ENCODE assay signal across 7 cellular contexts in genomic region chr5:101866473-101866872, GRCh38.
"Had no signal": no experiment of that assay in that cellular context is flagged by ENCODE, and none has a peak within 500 bp of the region (broad histone marks: within the 10 kb centered on the region; RNA-seq: fewer than 3 reads in every experiment).

No MANE protein-coding gene starts in this region.

- H3K27ac Mint-ChIP-seq: IgD-negative memory B cell had no signal

- H3K4me3 ChIP-seq: K562 had no signal

- H3K4me1 Mint-ChIP-seq: IgD-negative memory B cell had no signal

- H3K4me3 Mint-ChIP-seq: IgD-negative memory B cell had no signal

- FAIRE-seq: HTR-8/SVneo, K562 had no signal

- DNase-seq: IMR-90, KBM-7, KG1 had no signal

- ATAC-seq: K562 had no signal

- H3K36me3 Mint-ChIP-seq: IgD-negative memory B cell had no signal

- H3K27me3 Mint-ChIP-seq: IgD-negative memory B cell had no signal

- H3K27ac ChIP-seq: HL-60 had no signal
